1 cellular context compared by ENCODE assay signal in the genomic region with DNA sequence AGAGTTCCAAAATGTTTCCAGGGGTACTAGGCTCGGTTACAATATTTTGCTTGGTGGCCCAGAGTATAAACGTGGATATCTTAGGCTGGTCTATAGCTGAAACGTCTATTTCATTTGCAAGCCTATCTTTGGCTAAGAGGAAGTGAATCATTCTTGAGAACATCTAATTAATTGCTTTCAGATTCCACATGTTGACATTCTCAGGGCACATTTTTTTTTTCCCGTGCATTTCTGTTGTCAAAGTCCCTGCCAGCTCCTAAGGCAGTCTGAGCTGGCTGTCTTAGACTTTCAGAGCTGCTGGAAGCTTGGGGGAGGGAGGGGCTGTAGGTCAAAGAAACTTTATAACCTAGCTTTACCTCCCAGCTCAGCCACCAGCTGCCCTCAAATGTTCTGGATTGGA.
TF ChIP-seq lines count a peak whose summit lies in the region.

No MANE protein-coding gene starts in this region.

TF ChIP-seq in endothelial cell of umbilical vein, 7 proteins besides CTCF, POLR2A, EP300 and RAD21:
- TF ChIP-seq FOS (IDR thresholded peaks at IDR 0.05; ENCODE audit: borderline replicate concordance, insufficient read depth, low read length) (peak; percentile 69), JUN (IDR thresholded peaks at IDR 0.05; ENCODE audit: borderline replicate concordance, insufficient read depth, insufficient read length, low read depth) (peak; percentile 64), MYC (IDR thresholded peaks at IDR 0.05; ENCODE audit: low read depth, low read length) (no peak), GATA2 (IDR thresholded peaks at IDR 0.05; ENCODE audit: insufficient read depth, insufficient read length, low read depth, low read length) (no peak), EZH2 (IDR thresholded peaks at IDR 0.05; ENCODE audit: borderline replicate concordance, low read depth, low read length, severe bottlenecking) (no peak), POLR2AphosphoS5 (IDR thresholded peaks at IDR 0.05; ENCODE audit: insufficient read depth, low read depth, low read length) (peak; percentile 38)
- TF ChIP-seq, protein P1, sequence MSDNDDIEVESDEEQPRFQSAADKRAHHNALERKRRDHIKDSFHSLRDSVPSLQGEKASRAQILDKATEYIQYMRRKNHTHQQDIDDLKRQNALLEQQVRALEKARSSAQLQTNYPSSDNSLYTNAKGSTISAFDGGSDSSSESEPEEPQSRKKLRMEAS (IDR thresholded peaks at IDR 0.05; ENCODE audit: insufficient read depth, insufficient read length) = no peak
TF ChIP-seq in endothelial cell of umbilical vein: peak in this region for 3.
